Comparison of ENCODE assay signal across 8 cellular contexts in the genomic region with DNA sequence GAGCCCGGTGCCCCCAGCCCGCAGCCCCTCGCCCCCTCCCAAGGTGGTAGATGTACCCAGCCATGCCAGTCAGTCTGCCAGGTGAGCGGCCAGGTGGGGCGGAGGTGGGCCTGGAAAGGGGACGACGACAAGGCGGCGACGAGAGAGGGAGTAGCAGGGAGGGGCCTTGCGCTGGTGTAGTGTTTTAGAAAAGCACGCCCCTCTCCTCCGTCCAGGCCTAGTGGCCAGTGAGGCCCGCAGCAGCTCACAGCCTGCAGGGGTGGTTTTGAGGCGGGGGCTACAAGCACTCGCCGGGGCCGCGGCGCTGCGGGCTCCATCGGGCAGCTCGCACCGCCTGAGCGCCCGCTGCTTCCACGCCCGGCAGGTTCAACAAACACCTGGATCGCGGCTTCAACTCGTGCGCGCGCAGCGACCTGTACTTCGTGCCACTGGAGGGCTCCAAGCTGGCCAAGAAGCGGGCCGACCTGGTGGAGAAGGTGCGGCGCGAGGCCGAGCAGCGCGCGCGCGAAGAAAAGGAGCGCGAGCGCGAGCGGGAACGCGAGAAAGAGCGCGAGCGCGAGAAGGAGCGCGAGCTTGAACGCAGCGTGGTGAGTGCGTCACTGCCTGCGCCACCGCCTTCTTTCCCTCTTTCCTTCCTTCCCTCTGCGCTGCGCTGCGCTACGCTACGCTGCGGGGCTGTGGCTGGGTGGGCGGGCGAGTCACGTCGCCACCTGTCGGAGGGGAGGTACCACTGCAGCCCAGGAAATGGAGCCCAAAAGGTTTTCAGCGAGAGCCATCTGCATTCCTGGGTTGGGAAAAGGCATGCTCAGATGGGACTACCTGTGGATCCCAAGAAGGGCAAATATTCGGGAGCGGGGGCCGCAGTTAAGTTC. TPM values are rescaled to one million over a fixed set of nuclear protein-coding genes. Genes with fewer than 3 reads are reported as not detected.
A peak's percentile ranks its signal among the peaks of the same experiment; 100 is the strongest.
DNase-seq lines count a peak whose midpoint lies in the region; ATAC-seq and TF ChIP-seq lines count a peak whose summit lies in the region.

No MANE protein-coding gene starts in this region.

- peak; percentile 55 to 75 for TF ChIP-seq POLR2A in uterus (IDR thresholded peaks at IDR 0.05)

- H3K27me3 ChIP-seq in left ventricle myocardium inferior (ENCODE audit: low read depth) (no peaks in the 10 kb centered on the region), psoas muscle (ENCODE audit: insufficient read depth in 3 of 3, low read length in 2 of 3) (no peaks in the 10 kb centered on the region), uterus (no peaks in the 10 kb centered on the region)

- TF ChIP-seq CTCF in GM13977 (IDR thresholded peaks at IDR 0.05; ENCODE audit: extremely low read depth, insufficient read depth, missing control alignments) (peak; percentile 97), left ventricle myocardium inferior (IDR thresholded peaks at IDR 0.05; ENCODE audit: borderline replicate concordance) (peak; percentile 97), psoas muscle (IDR thresholded peaks at IDR 0.05) (peak; percentile 91), uterus (IDR thresholded peaks at IDR 0.05) (peak; percentile 91 to 98 (median 98))

- H3K4me3 ChIP-seq in left ventricle myocardium inferior (peak overlapping the region; percentile 85), psoas muscle (peak overlapping the region; percentile 86), uterus (peak overlapping the region; percentile 64 to 66)

- H3K27ac ChIP-seq in angular gyrus (ENCODE audit: low read depth, low read length) (peak overlapping the region; percentile 99), left ventricle myocardium inferior (replicated peaks) (peak overlapping the region; percentile 97), psoas muscle (peak overlapping the region; percentile 93), uterus (peak overlapping the region; percentile 93 to 97)

- H3K27me3 Mint-ChIP-seq in T-helper 17 cell: no peaks in the 10 kb centered on the region

- 0 to 1% (median 1%) methylated on average over 71 to 80 of the region's 80 CpGs for WGBS in psoas muscle, 3 donors

- in situ Hi-C loops in GM13977 (cut with MboI; ENCODE audit: low pct_unique_long_range_greater_than_20kb, low sequenced_read_pairs, unreplicated experiment): loop anchor here (25.0 kb wide), 1 partner anchor 175 kb away; a partner anchor contains a TSS

- intact Hi-C loops in left ventricle myocardium inferior (cut with micrococcal nuclease) (no loop called here), psoas muscle (cut with DNase I) (loop anchor here in 1 of 2 donors (5.0 kb wide), 1 partner anchor 70 kb away; a partner anchor contains a TSS), uterus (cut with DNase I; ENCODE audit: low total_unique reads) (no loop called here)

- ATAC-seq in HG02884 (IDR thresholded peaks at IDR 0.05; ENCODE audit: unreplicated experiment) (peak; percentile 89), T-helper 17 cell (peak; percentile 95), psoas muscle (peak; percentile 87 to 91 (median 89))

- peaks cover 2% of the 10 kb centered on the region for H3K36me3 Mint-ChIP-seq in T-helper 17 cell (ENCODE audit: low read depth)

- DNase-seq in GM13977 (ENCODE audit: low spot score) (peak; percentile 91), NCI-H1694 treated with DMSO at 0.1 percent for 48 hours (lab: John Stamatoyannopoulos, UW) (peak; percentile 98), T-helper 17 cell (peak; percentile 88 to 91 (median 90)), left ventricle myocardium inferior (peak; percentile 93), psoas muscle (peak; percentile 94 to 97), uterus (peak; percentile 93)

- peak overlapping the region; percentile 91 for H3K27ac Mint-ChIP-seq in T-helper 17 cell

- H3K4me3 Mint-ChIP-seq in T-helper 17 cell: peak overlapping the region; percentile 90

- H3K36me3 ChIP-seq in left ventricle myocardium inferior: peaks cover 38% of the 10 kb centered on the region
- H3K36me3 ChIP-seq in psoas muscle (ENCODE audit: insufficient read depth in 1 of 2, low read depth in 1 of 2): peaks cover 0 to 61% of the 10 kb centered on the region in 2 donors
- H3K36me3 ChIP-seq in uterus: no peaks in the 10 kb centered on the region

- peaks cover 29% of the 10 kb centered on the region for H3K4me1 Mint-ChIP-seq in T-helper 17 cell

- no peaks in the 10 kb centered on the region for H3K9me3 ChIP-seq in T-helper 17 cell (ENCODE audit: control insufficient read depth, low read length, poor library complexity, severe bottlenecking)
- H3K9me3 ChIP-seq in left ventricle myocardium inferior (replicated peaks): no peaks in the 10 kb centered on the region
- no peaks in the 10 kb centered on the region for H3K9me3 ChIP-seq in psoas muscle
- no peaks in the 10 kb centered on the region for H3K9me3 ChIP-seq in uterus

- H3K4me1 ChIP-seq in left ventricle myocardium inferior: peaks cover 93% of the 10 kb centered on the region
- peaks cover 32% of the 10 kb centered on the region for H3K4me1 ChIP-seq in psoas muscle
- peaks cover 12 to 28% of the 10 kb centered on the region in 2 donors for H3K4me1 ChIP-seq in uterus

RNA-seq across cellular contexts. Expression of a gene that starts 5.9 kb away (rescaled TPM):
- total RNA-seq in T-helper 17 cell (not detected), left ventricle myocardium inferior (not detected), psoas muscle (not detected), uterus (not detected)
- polyA plus RNA-seq in psoas muscle: not detected

RNA-seq across cellular contexts. Expression of a gene that starts 6.1 kb away (rescaled TPM):
- 100 to 1,000 TPM; 192 to 226 TPM for total RNA-seq in T-helper 17 cell
- total RNA-seq in left ventricle myocardium inferior: 227 TPM
- total RNA-seq in psoas muscle: 100 to 1,000 TPM in 2 of 4 donors, 10 to 100 TPM in 2; 80.4 to 110 (median 95.6) TPM
- 100 to 1,000 TPM; 223 to 269 (median 247) TPM for polyA plus RNA-seq in psoas muscle
- 1,000 to 10,000 TPM in 2 of 4 donors, 100 to 1,000 TPM in 2; 259 to 2,496 (median 1,289) TPM for total RNA-seq in uterus

RNA-seq across cellular contexts. Expression of a gene that starts 10.0 kb away (rescaled TPM):
- 10 to 100 TPM; 24.1 to 28.9 TPM for total RNA-seq in T-helper 17 cell
- total RNA-seq in left ventricle myocardium inferior: 71.4 TPM
- total RNA-seq in psoas muscle: 10 to 100 TPM; 43.3 to 55.8 (median 50.9) TPM
- polyA plus RNA-seq in psoas muscle: 10 to 100 TPM; 24.9 to 46.0 (median 33.7) TPM
- 100 to 1,000 TPM in 1 of 4 donors, 10 to 100 TPM in 3; 10.8 to 283 (median 28.7) TPM for total RNA-seq in uterus

RNA-seq across cellular contexts. Expression of a gene that starts 13.4 kb away (rescaled TPM):
- total RNA-seq in T-helper 17 cell (100 to 1,000 TPM; 115 to 177 TPM), left ventricle myocardium inferior (6.7 TPM), psoas muscle (1 to 10 TPM; 3.6 to 7.6 (median 4.6) TPM), uterus (10 to 100 TPM in 2 of 4 donors, under 1 TPM in 2; 0.59 to 19.8 (median 5.9) TPM)
- polyA plus RNA-seq in psoas muscle: 1 to 10 TPM; 1.3 to 2.6 (median 2.1) TPM

RNA-seq across cellular contexts. Expression of a gene that starts 23.3 kb away (rescaled TPM):
- total RNA-seq in T-helper 17 cell: 10 to 100 TPM; 80.2 to 80.7 TPM
- 14.8 TPM for total RNA-seq in left ventricle myocardium inferior
- 1 to 10 TPM; 2.0 to 4.6 (median 2.3) TPM for total RNA-seq in psoas muscle
- polyA plus RNA-seq in psoas muscle: 1 to 10 TPM; 1.4 to 2.0 (median 1.8) TPM
- 10 to 100 TPM in 3 of 4 donors, 1 to 10 TPM in 1; 9.7 to 84.7 (median 24.4) TPM for total RNA-seq in uterus

Comparison
In these comparisons a context has a peak if more than half of its experiments do, and no peak if none do; other contexts are left out.
1. Peak in every context shown above with its lines: DNase-seq, ATAC-seq, H3K4me3 ChIP-seq and H3K27ac ChIP-seq.